10 cellular contexts compared by ENCODE assay signal in the genomic region with DNA sequence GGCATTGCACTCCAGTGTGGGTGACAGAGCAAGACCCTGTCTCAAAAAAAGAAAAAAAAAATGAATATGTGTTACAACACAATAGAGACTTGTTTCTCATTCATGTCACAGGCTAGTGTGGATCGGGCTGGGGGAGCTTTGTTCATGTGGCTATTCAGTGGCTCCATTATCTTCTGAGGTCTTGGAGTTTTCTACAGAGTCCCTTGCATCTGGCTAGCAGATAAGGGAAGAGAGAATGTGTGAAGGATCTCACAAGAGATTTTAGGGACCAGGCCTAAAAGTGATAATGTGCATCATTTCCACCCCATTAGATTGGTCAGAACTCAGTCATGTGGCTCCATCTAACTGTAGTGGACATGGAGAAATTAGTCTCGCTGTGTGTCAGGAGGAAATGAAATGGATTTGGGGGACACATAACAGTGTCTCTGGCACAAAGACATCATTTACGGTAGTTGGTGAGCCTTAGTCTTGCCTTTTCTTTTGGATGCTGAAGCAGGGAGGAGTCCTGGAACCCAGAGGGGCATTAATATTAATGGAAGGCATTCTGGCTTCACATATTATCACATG. TPM values are rescaled to one million over a fixed set of nuclear protein-coding genes. Genes with fewer than 3 reads are reported as not detected.
DNase-seq lines count a peak whose midpoint lies in the region; ATAC-seq and TF ChIP-seq lines count a peak whose summit lies in the region.
"Had no signal": no experiment of that assay in that cellular context is flagged by ENCODE, and none has a peak within 500 bp of the region (broad histone marks: within the 10 kb centered on the region; RNA-seq: fewer than 3 reads in every experiment).

No MANE protein-coding gene starts in this region.

- in situ Hi-C loops in G401 (cut with HindIII; ENCODE audit: low sequenced_read_pairs), result no loop called here

- H3K4me1 Mint-ChIP-seq in activated B cell treated with CpG ODN at 0.5 μM for 24 hours, result peaks cover 44% of the 10 kb centered on the region
- H3K4me1 Mint-ChIP-seq in stimulated activated effector memory CD8-positive, alpha-beta T cell treated with anti-CD3 and anti-CD28 coated beads, Interleukin-12 subunit alpha, Interleukin-12 subunit beta, amount 100 ng/mL, for 72 hours, result peaks cover 62% of the 10 kb centered on the region

- ATAC-seq in activated B cell treated with CpG ODN at 0.5 μM for 24 hours (ENCODE audit: low read depth), result no peak
- ATAC-seq in stimulated activated effector memory CD8-positive, alpha-beta T cell treated with anti-CD3 and anti-CD28 coated beads, Interleukin-12 subunit alpha, Interleukin-12 subunit beta, amount 100 ng/mL, for 72 hours, result no peak
- no peak for ATAC-seq in GM19035 (IDR thresholded peaks at IDR 0.05; ENCODE audit: unreplicated experiment)

- H3K27me3 Mint-ChIP-seq in activated B cell treated with CpG ODN at 0.5 μM for 24 hours, result no peaks in the 10 kb centered on the region

- CTCF ChIA-PET in activated B cell treated with CpG ODN at 0.5 μM for 24 hours (lab: Charles Lee), result interaction anchor here (0.8 to 1.5 kb wide), 4 partner anchors 32 to 187 kb away, joined by 3 read pairs; partner anchors contain the start of gene ORC2

- H3K27ac Mint-ChIP-seq in activated B cell treated with CpG ODN at 0.5 μM for 24 hours, result peak overlapping the region; percentile 95
- H3K27ac Mint-ChIP-seq in stimulated activated effector memory CD8-positive, alpha-beta T cell treated with anti-CD3 and anti-CD28 coated beads, Interleukin-12 subunit alpha, Interleukin-12 subunit beta, amount 100 ng/mL, for 72 hours, result peak overlapping the region; percentile 92

- intact Hi-C loops in activated B cell treated with CpG ODN at 0.5 μM for 24 hours (cut with micrococcal nuclease), result loop anchor here (1.0 kb wide), 1 partner anchor 32 kb away; no protein-coding TSS in a partner anchor

- POLR2A ChIA-PET in activated B cell treated with CpG ODN at 0.5 μM for 24 hours (lab: Charles Lee), result interaction anchor here (0.5 to 7.4 kb wide), 6 partner anchors 13 to 286 kb away, joined by 3 to 84 read pairs (median 4); partner anchors contain the start of genes CFLAR and CLK1

- H3K4me3 Mint-ChIP-seq in activated B cell treated with CpG ODN at 0.5 μM for 24 hours, result no peak overlapping the region
- peak overlapping the region; percentile 45 for H3K4me3 Mint-ChIP-seq in stimulated activated effector memory CD8-positive, alpha-beta T cell treated with anti-CD3 and anti-CD28 coated beads, Interleukin-12 subunit alpha, Interleukin-12 subunit beta, amount 100 ng/mL, for 72 hours

- peak; percentile 32 for DNase-seq in HK-2 (ENCODE audit: unreplicated experiment)
- DNase-seq in activated B cell treated with CpG ODN at 0.5 μM for 24 hours, result no peak
- DNase-seq in glomerular visceral epithelial cell (ENCODE audit: extremely low spot score), result peak; percentile 44
- no peak for DNase-seq in stimulated activated effector memory CD8-positive, alpha-beta T cell treated with anti-CD3 and anti-CD28 coated beads, Interleukin-12 subunit alpha, Interleukin-12 subunit beta, amount 100 ng/mL, for 72 hours (ENCODE audit: low spot score in 2 of 2)
- DNase-seq in activated CD4-positive, CD25-positive, alpha-beta regulatory T cell (lab: John Stamatoyannopoulos, UW), result no peak
- no peak for DNase-seq in G401 (ENCODE audit: low spot score)
- no peak for DNase-seq in germinal center (ENCODE audit: low spot score)
- DNase-seq: aorta, MM.1S had no signal

- peaks cover 75% of the 10 kb centered on the region for H3K36me3 Mint-ChIP-seq in activated B cell treated with CpG ODN at 0.5 μM for 24 hours (ENCODE audit: low read depth)
- peaks cover 100% of the 10 kb centered on the region for H3K36me3 Mint-ChIP-seq in stimulated activated effector memory CD8-positive, alpha-beta T cell treated with anti-CD3 and anti-CD28 coated beads, Interleukin-12 subunit alpha, Interleukin-12 subunit beta, amount 100 ng/mL, for 72 hours

- TF ChIP-seq CTCF in activated B cell treated with CpG ODN at 0.5 μM for 24 hours (IDR thresholded peaks at IDR 0.05), result no peak

- no peaks in the 10 kb centered on the region for H3K9me3 Mint-ChIP-seq in activated B cell treated with CpG ODN at 0.5 μM for 24 hours
- no peaks in the 10 kb centered on the region for H3K9me3 Mint-ChIP-seq in stimulated activated effector memory CD8-positive, alpha-beta T cell treated with anti-CD3 and anti-CD28 coated beads, Interleukin-12 subunit alpha, Interleukin-12 subunit beta, amount 100 ng/mL, for 72 hours

RNA-seq across cellular contexts. Expression of gene CASP10, which starts 32.4 kb away (rescaled TPM):
- 9.5 and 13.8 TPM in 2 replicates for total RNA-seq in activated B cell treated with CpG ODN at 0.5 μM for 24 hours
- 2.8 and 3.2 TPM in 2 replicates for total RNA-seq in G401 (2014; rRNA removed; shearing (Covaris generic))

RNA-seq across cellular contexts. Expression of gene CFLAR, which starts 34.6 kb away (rescaled TPM):
- 274 and 320 TPM in 2 replicates for total RNA-seq in activated B cell treated with CpG ODN at 0.5 μM for 24 hours
- 17.9 and 24.1 TPM in 2 replicates for total RNA-seq in G401 (2014; rRNA removed; shearing (Covaris generic))

Comparison
In these comparisons a context has a peak if more than half of its experiments do, and no peak if none do; other contexts are left out.
1. DNase-seq: peak in HK-2 (single experiment) and glomerular visceral epithelial cell (single experiment); none in activated B cell treated with CpG ODN at 0.5 μM for 24 hours (single experiment), stimulated activated effector memory CD8-positive, alpha-beta T cell treated with anti-CD3 and anti-CD28 coated beads, Interleukin-12 subunit alpha, Interleukin-12 subunit beta, amount 100 ng/mL, for 72 hours (0 of 2), activated CD4-positive, CD25-positive, alpha-beta regulatory T cell (0 of 4), G401 (single experiment) and germinal center (single experiment).
2. RNA of gene CFLAR, which starts 34.6 kb away (total RNA-seq): 274 to 320 TPM in activated B cell treated with CpG ODN at 0.5 μM for 24 hours; 17.9 to 24.1 TPM in G401; every median in the first group is over 10 times any median in the second.